ENCODE assay signal across 30 cellular contexts in genomic region chr6:169981568-169981967, GRCh38.
"Had no signal": no experiment of that assay in that cellular context is flagged by ENCODE, and none has a peak within 500 bp of the region (broad histone marks: within the 10 kb centered on the region; RNA-seq: fewer than 3 reads in every experiment).

No MANE protein-coding gene starts in this region.

- FAIRE-seq: frontal cortex had no signal

- H3K27me3 ChIP-seq: ascending aorta, cardiac muscle cell, dorsolateral prefrontal cortex had no signal

- H3K4me1 ChIP-seq: ascending aorta, breast epithelium had no signal

- DNase-seq: activated B cell treated with CpG ODN at 0.5 μM for 24 hours; activated CD4-positive, alpha-beta T cell treated with anti-CD3 and anti-CD28 coated beads for 48 hours; activated CD4-positive, alpha-beta T cell treated with anti-CD3 and anti-CD28 coated beads, Interleukin-2, amount 50 U/mL, for 1 hour; activated CD4-positive, alpha-beta T cell treated with anti-CD3 and anti-CD28 coated beads, Interleukin-2, amount 50 U/mL, for 48 hours; activated CD8-positive, alpha-beta memory T cell treated with anti-CD3 and anti-CD28 coated beads for 24 hours; activated CD8-positive, alpha-beta T cell treated with anti-CD3 and anti-CD28 coated beads for 36 hours; activated gamma-delta T cell; activated naive CD4-positive, alpha-beta T cell; activated naive CD4-positive, alpha-beta T cell treated with anti-CD3 and anti-CD28 coated beads, Interleukin-2, amount 10 ng/mL, durations not matched to agents 7 days and 5 days; activated naive CD8-positive, alpha-beta T cell treated with anti-CD3 and anti-CD28 coated beads, Interleukin-2, amount 10 ng/mL, durations not matched to agents 7 days and 5 days; activated T-cell treated with anti-CD3 and anti-CD28 coated beads, Interleukin-2, amount 50 U/mL, for 4 hours; effector memory CD4-positive, alpha-beta T cell; endodermal cell; foreskin fibroblast; T-helper 1 cell; T-helper 17 cell; T1000; WERI-Rb-1 had no signal

- H3K9me3 ChIP-seq: ascending aorta, breast epithelium had no signal

- H3K27ac Mint-ChIP-seq: activated B cell treated with CpG ODN at 0.5 μM for 24 hours; activated CD8-positive, alpha-beta T cell treated with anti-CD3 and anti-CD28 coated beads for 36 hours; activated naive CD4-positive, alpha-beta T cell treated with anti-CD3 and anti-CD28 coated beads, Interleukin-2, amount 10 ng/mL, durations not matched to agents 7 days and 5 days; activated naive CD4-positive, alpha-beta T cell treated with anti-CD3 and anti-CD28 coated beads, Interleukin-2, amount 50 U/mL, for 72 hours; activated naive CD8-positive, alpha-beta T cell treated with anti-CD3 and anti-CD28 coated beads, Interleukin-2, amount 10 ng/mL, durations not matched to agents 7 days and 5 days; activated T-helper 17 cell treated with anti-CD3 and anti-CD28 coated beads, Interleukin-2, amount 50 U/mL, for 72 hours; dendritic cell treated with granulocyte-macrophage colony-stimulating factor and Interleukin-4, amounts not matched to agents 40 ng/mL and 50 ng/mL, for 4 days; endodermal cell; T-helper 17 cell; T-helper 2 cell treated with Interferon-gamma antibody and Interleukin-4, amounts not matched to agents 5 μg/mL and 100 μg/mL, for 36 hours had no signal

- H3K36me3 ChIP-seq: ascending aorta, breast epithelium, cardiac muscle cell, WERI-Rb-1 had no signal

- H3K4me1 Mint-ChIP-seq: activated B cell treated with CpG ODN at 0.5 μM for 24 hours; activated naive CD4-positive, alpha-beta T cell treated with anti-CD3 and anti-CD28 coated beads, Interleukin-2, amount 10 ng/mL, durations not matched to agents 7 days and 5 days; activated T-helper 17 cell treated with anti-CD3 and anti-CD28 coated beads, Interleukin-2, amount 50 U/mL, for 72 hours; T-helper 17 cell had no signal

- H3K36me3 Mint-ChIP-seq: activated naive CD4-positive, alpha-beta T cell treated with anti-CD3 and anti-CD28 coated beads, Interleukin-2, amount 10 ng/mL, durations not matched to agents 7 days and 5 days; activated naive CD4-positive, alpha-beta T cell treated with anti-CD3 and anti-CD28 coated beads, Interleukin-2, amount 50 U/mL, for 72 hours; activated naive CD8-positive, alpha-beta T cell treated with anti-CD3 and anti-CD28 coated beads, Interleukin-2, amount 10 ng/mL, durations not matched to agents 7 days and 5 days; brain had no signal

- H3K4me3 Mint-ChIP-seq: activated B cell treated with CpG ODN at 0.5 μM for 24 hours; activated CD8-positive, alpha-beta T cell treated with anti-CD3 and anti-CD28 coated beads for 36 hours; activated naive CD4-positive, alpha-beta T cell treated with anti-CD3 and anti-CD28 coated beads, Interleukin-2, amount 10 ng/mL, durations not matched to agents 7 days and 5 days; activated naive CD8-positive, alpha-beta T cell treated with anti-CD3 and anti-CD28 coated beads, Interleukin-2, amount 10 ng/mL, durations not matched to agents 7 days and 5 days; activated T-cell treated with anti-CD3 and anti-CD28 coated beads, Interleukin-2, amount 50 U/mL, for 4 hours; activated T-helper 17 cell treated with anti-CD3 and anti-CD28 coated beads, Interleukin-2, amount 50 U/mL, for 72 hours; brain; central memory CD8-positive, alpha-beta T cell; dendritic cell treated with granulocyte-macrophage colony-stimulating factor and Interleukin-4, amounts not matched to agents 40 ng/mL and 50 ng/mL, for 4 days; endodermal cell; T-helper 17 cell; T-helper 2 cell treated with Interferon-gamma antibody and Interleukin-4, amounts not matched to agents 5 μg/mL and 100 μg/mL, for 36 hours had no signal

- H3K4me3 ChIP-seq: ascending aorta, breast epithelium, cardiac muscle cell, coronary artery, dorsolateral prefrontal cortex had no signal

- H3K9me3 Mint-ChIP-seq: activated B cell treated with CpG ODN at 0.5 μM for 24 hours; activated CD8-positive, alpha-beta T cell treated with anti-CD3 and anti-CD28 coated beads for 36 hours; activated naive CD4-positive, alpha-beta T cell treated with anti-CD3 and anti-CD28 coated beads, Interleukin-2, amount 10 ng/mL, durations not matched to agents 7 days and 5 days; activated naive CD4-positive, alpha-beta T cell treated with anti-CD3 and anti-CD28 coated beads, Interleukin-2, amount 50 U/mL, for 72 hours; activated naive CD8-positive, alpha-beta T cell treated with anti-CD3 and anti-CD28 coated beads, Interleukin-2, amount 10 ng/mL, durations not matched to agents 7 days and 5 days; activated T-cell treated with anti-CD3 and anti-CD28 coated beads, Interleukin-2, amount 50 U/mL, for 4 hours; activated T-helper 17 cell treated with anti-CD3 and anti-CD28 coated beads, Interleukin-2, amount 50 U/mL, for 72 hours; central memory CD8-positive, alpha-beta T cell; dendritic cell treated with granulocyte-macrophage colony-stimulating factor and Interleukin-4, amounts not matched to agents 40 ng/mL and 50 ng/mL, for 4 days; endodermal cell; T-helper 2 cell treated with Interferon-gamma antibody and Interleukin-4, amounts not matched to agents 5 μg/mL and 100 μg/mL, for 36 hours had no signal

- H3K27ac ChIP-seq: ascending aorta, breast epithelium, cardiac muscle cell, coronary artery, dorsolateral prefrontal cortex, WERI-Rb-1 had no signal
